28 cellular contexts compared by ENCODE assay signal in the genomic region with DNA sequence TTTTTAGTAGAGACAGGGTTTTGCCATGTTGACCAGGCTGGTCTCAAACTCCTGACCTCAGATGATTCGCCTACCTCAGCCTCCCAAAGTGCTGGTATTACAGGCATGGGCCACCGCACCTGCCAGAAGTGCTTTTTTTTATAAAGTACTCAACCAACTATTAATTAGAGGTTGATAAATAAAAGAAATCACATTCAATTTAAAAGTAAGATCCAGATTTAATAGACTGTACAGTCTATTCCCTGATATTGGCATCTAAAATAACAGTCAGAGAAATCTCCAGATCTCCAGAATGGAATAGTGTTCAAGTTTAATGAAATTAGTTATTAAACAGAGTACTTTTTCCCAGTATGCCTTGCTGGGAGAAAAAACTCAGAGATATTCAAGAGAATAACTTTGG.
DNase-seq lines count a peak whose midpoint lies in the region; ATAC-seq and TF ChIP-seq lines count a peak whose summit lies in the region.
"Had no signal": no experiment of that assay in that cellular context is flagged by ENCODE, and none has a peak within 500 bp of the region (broad histone marks: within the 10 kb centered on the region; RNA-seq: fewer than 3 reads in every experiment).

No MANE protein-coding gene starts in this region.

- H3K4me3 ChIP-seq in SK-N-SH (ENCODE audit: low read depth in 2 of 2, low read length in 1 of 2) (no peak overlapping the region), Peyer's patch (no peak overlapping the region)
- H3K4me3 ChIP-seq: A549; BLaER1; BLaER1 treated with 17β-estradiol and CSF1 and Interleukin-3, amounts not matched to agents 10 nM and 100 nM had no signal

- H3K79me2 ChIP-seq in SK-N-SH (ENCODE audit: insufficient read depth), result no peaks in the 10 kb centered on the region

- H3K9me3 ChIP-seq in SK-N-SH (no peaks in the 10 kb centered on the region), Peyer's patch (no peaks in the 10 kb centered on the region)
- H3K9me3 ChIP-seq: A549; BE2C; BLaER1; BLaER1 treated with 17β-estradiol and CSF1 and Interleukin-3, amounts not matched to agents 10 nM and 100 nM; Caco-2 had no signal

- H4K20me1 ChIP-seq in SK-N-SH (ENCODE audit: insufficient read depth), result no peaks in the 10 kb centered on the region
- H4K20me1 ChIP-seq: BLaER1; BLaER1 treated with 17β-estradiol and CSF1 and Interleukin-3, amounts not matched to agents 10 nM and 100 nM had no signal

- ATAC-seq in SK-N-SH treated with all-trans-retinoic acid at 6 μM for 48 hours, result no peak
- ATAC-seq: A549; CD8-positive, alpha-beta T cell had no signal

- H3K27ac ChIP-seq in SK-N-SH (ENCODE audit: low read depth in 2 of 2, low read length in 1 of 2), result no peak overlapping the region
- peak overlapping the region in 3 of 4 donors; percentile 32 to 68 (median 60) for H3K27ac ChIP-seq in Peyer's patch
- no peak overlapping the region for H3K27ac ChIP-seq in RWPE1
- H3K27ac ChIP-seq: 22Rv1; BLaER1; BLaER1 treated with 17β-estradiol and CSF1 and Interleukin-3, amounts not matched to agents 10 nM and 100 nM; C4-2B had no signal

- H3F3A ChIP-seq in SK-N-SH (replicated peaks; ENCODE audit: insufficient read depth), result no peaks in the 10 kb centered on the region

- WGBS in SK-N-SH (ENCODE audit: low lambda C conversion rate), result 47% methylated on average over 2 of the region's 2 CpGs

- H3K36me3 ChIP-seq in SK-N-SH (replicated peaks in 1 of 2; ENCODE audit: control insufficient read depth in 1 of 2, insufficient read depth in 2 of 2, low read length in 1 of 2) (peaks cover 15 to 17% of the 10 kb centered on the region in 2 experiments), Peyer's patch (peaks cover 0 to 7% (median 0%) of the 10 kb centered on the region in 3 donors)
- H3K36me3 ChIP-seq: BE2C, BLaER1 had no signal

- CTCF ChIA-PET in SK-N-SH (lab: Yijun Ruan, JAX), result interaction anchor here (1.2 to 1.5 kb wide), 2 partner anchors 17 to 397 kb away, joined by 3 read pairs; no protein-coding TSS in a partner anchor
- CTCF ChIA-PET in RWPE1 (lab: Yijun Ruan, JAX), result no interaction called here

- no peaks in the 10 kb centered on the region; a peak in 2 of 4 replicates for H3K4me1 ChIP-seq in SK-N-SH (ENCODE audit: control insufficient read depth in 1 of 2, insufficient read depth in 2 of 2, low read depth in 1 of 2, low read length in 1 of 2)
- H3K4me1 ChIP-seq in Peyer's patch, result peaks cover 0 to 38% (median 1%) of the 10 kb centered on the region in 4 donors

- TF ChIP-seq POLR2A in Peyer's patch (IDR thresholded peaks at IDR 0.05), result no peak

- H3K9me2 ChIP-seq in SK-N-SH, result no peaks in the 10 kb centered on the region

- no peak overlapping the region for H2AFZ ChIP-seq in SK-N-SH (ENCODE audit: low read depth)

- TF ChIP-seq CTCF in SK-N-SH (IDR thresholded peaks at IDR 0.05) (no peak), Peyer's patch (IDR thresholded peaks at IDR 0.05) (no peak), RWPE1 (conservative IDR thresholded peaks at IDR 0.05; ENCODE audit: low read depth) (no peak)

- no peak for TF ChIP-seq RAD21 in SK-N-SH (IDR thresholded peaks at IDR 0.05; ENCODE audit: low read length)

- TF ChIP-seq EP300 in SK-N-SH (IDR thresholded peaks at IDR 0.05; ENCODE audit: borderline replicate concordance in 1 of 2, low read depth in 1 of 2, low read length in 1 of 2), result no peak

- POLR2A ChIA-PET in SK-N-SH (lab: Yijun Ruan, JAX) (no interaction called here), RWPE1 (lab: Yijun Ruan, JAX; ENCODE audit: low non-redundant PET) (no interaction called here)

- DNase-seq in DMS79 treated with DMSO at 0.1 percent for 48 hours (lab: John Stamatoyannopoulos, UW) (peak; percentile 42), DMS79 (lab: John Stamatoyannopoulos, UW) (no peak), SK-N-SH (no peak), Peyer's patch (no peak), RWPE1 (ENCODE audit: low spot score) (no peak)
- DNase-seq: 8988T; ACHN; AML-193; BE2C; C1 segment of cervical spinal cord; Caco-2; Calu3; CD4-positive, alpha-beta memory T cell; CD4-positive, alpha-beta T cell; CD4-positive, CD25-positive, alpha-beta regulatory T cell; CD8-positive, alpha-beta memory T cell; CD8-positive, alpha-beta T cell; COR-L47; DMS 273 treated with DMSO at 0.1 percent for 48 hours; DMS153; DND-41; EL had no signal

- H3K9ac ChIP-seq in SK-N-SH, result no peak overlapping the region
- H3K9ac ChIP-seq: BLaER1; BLaER1 treated with 17β-estradiol and CSF1 and Interleukin-3, amounts not matched to agents 10 nM and 100 nM had no signal

- H3K27me3 ChIP-seq in SK-N-SH (ENCODE audit: insufficient read depth) (no peaks in the 10 kb centered on the region), Peyer's patch (no peaks in the 10 kb centered on the region)
- H3K27me3 ChIP-seq: BE2C; BLaER1; BLaER1 treated with 17β-estradiol and CSF1 and Interleukin-3, amounts not matched to agents 10 nM and 100 nM had no signal

- H3K4me2 ChIP-seq in SK-N-SH, result no peak overlapping the region
- H3K4me2 ChIP-seq: A549; BLaER1; BLaER1 treated with 17β-estradiol and CSF1 and Interleukin-3, amounts not matched to agents 10 nM and 100 nM had no signal

TF ChIP-seq in SK-N-SH treated with all-trans-retinoic acid at 6 μM for 48 hours, 23 proteins besides CTCF, POLR2A, EP300 and RAD21 (continues in another document):
- no peak for TF ChIP-seq TSHZ2 (CRISPR knock-in tag; IDR thresholded peaks at IDR 0.05)

TF ChIP-seq in SK-N-SH, 30 proteins besides CTCF, POLR2A, EP300 and RAD21:
- TF ChIP-seq CHD2 (IDR thresholded peaks at IDR 0.05; ENCODE audit: low read length, partially characterized antibody) (no peak), FOXJ3 (CRISPR knock-in tag; IDR thresholded peaks at IDR 0.05) (no peak)

Comparison
In these comparisons a context has a peak if more than half of its experiments do, and no peak if none do; other contexts are left out.
1. H3K27ac ChIP-seq: peak in Peyer's patch (3 of 4); none in SK-N-SH (0 of 2) and RWPE1 (single experiment).